Comparison of ENCODE assay signal across 1 cellular context in genomic region chr22:36201630-36202312, GRCh38.
TF ChIP-seq lines count a peak whose summit lies in the region.

APOL4 (minus strand) TSS chr22:36201809; CDS start chr22:36201734, 75 bp downstream.

TF ChIP-seq in H1, 55 proteins besides CTCF, POLR2A, EP300 and RAD21:
- no peak for TF ChIP-seq SUZ12 (IDR thresholded peaks at IDR 0.05; ENCODE audit: low read length)
- TF ChIP-seq KDM1A (IDR thresholded peaks at IDR 0.05; ENCODE audit: borderline replicate concordance, low read length): no peak
- TF ChIP-seq KDM5A (IDR thresholded peaks at IDR 0.05; ENCODE audit: low read length): no peak
- no peak for TF ChIP-seq CTBP2 (IDR thresholded peaks at IDR 0.05; ENCODE audit: borderline replicate concordance, insufficient read depth, insufficient read length, low read length)
- TF ChIP-seq HDAC2 (IDR thresholded peaks at IDR 0.05; ENCODE audit: borderline replicate concordance in 1 of 2, low read depth in 2 of 2, low read length in 2 of 2): no peak
- TF ChIP-seq, protein P1, sequence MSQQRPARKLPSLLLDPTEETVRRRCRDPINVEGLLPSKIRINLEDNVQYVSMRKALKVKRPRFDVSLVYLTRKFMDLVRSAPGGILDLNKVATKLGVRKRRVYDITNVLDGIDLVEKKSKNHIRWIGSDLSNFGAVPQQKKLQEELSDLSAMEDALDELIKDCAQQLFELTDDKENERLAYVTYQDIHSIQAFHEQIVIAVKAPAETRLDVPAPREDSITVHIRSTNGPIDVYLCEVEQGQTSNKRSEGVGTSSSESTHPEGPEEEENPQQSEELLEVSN (IDR thresholded peaks at IDR 0.05): no peak
- TF ChIP-seq TAF7 (optimal IDR thresholded peaks at IDR 0.05; ENCODE audit: borderline replicate concordance, low read depth, low read length): no peak
- no peak for TF ChIP-seq GTF2F1 (IDR thresholded peaks at IDR 0.05; ENCODE audit: borderline replicate concordance, low read depth, low read length)
- no peak for TF ChIP-seq SIRT6 (IDR thresholded peaks at IDR 0.05; ENCODE audit: low read length)
- TF ChIP-seq, protein P2, sequence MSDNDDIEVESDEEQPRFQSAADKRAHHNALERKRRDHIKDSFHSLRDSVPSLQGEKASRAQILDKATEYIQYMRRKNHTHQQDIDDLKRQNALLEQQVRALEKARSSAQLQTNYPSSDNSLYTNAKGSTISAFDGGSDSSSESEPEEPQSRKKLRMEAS (IDR thresholded peaks at IDR 0.05): no peak
- no peak for TF ChIP-seq POU5F1 (IDR thresholded peaks at IDR 0.05; ENCODE audit: low read depth, low read length)
- no peak for TF ChIP-seq CEBPB (IDR thresholded peaks at IDR 0.05; ENCODE audit: low read depth, low read length)
- TF ChIP-seq CHD1 (IDR thresholded peaks at IDR 0.05; ENCODE audit: low read depth, low read length): no peak
- TF ChIP-seq HDAC6 (IDR thresholded peaks at IDR 0.05; ENCODE audit: low read depth, low read length): no peak
- no peak for TF ChIP-seq SIX5 (IDR thresholded peaks at IDR 0.05; ENCODE audit: low read depth, low read length)
- TF ChIP-seq POLR2AphosphoS5 (IDR thresholded peaks at IDR 0.05; ENCODE audit: low read depth, low read length): no peak
- TF ChIP-seq NRF1 (IDR thresholded peaks at IDR 0.05; ENCODE audit: low read depth, low read length): no peak
- no peak for TF ChIP-seq SRF (IDR thresholded peaks at IDR 0.05; ENCODE audit: low read depth, low read length)
- TF ChIP-seq, protein P3, sequence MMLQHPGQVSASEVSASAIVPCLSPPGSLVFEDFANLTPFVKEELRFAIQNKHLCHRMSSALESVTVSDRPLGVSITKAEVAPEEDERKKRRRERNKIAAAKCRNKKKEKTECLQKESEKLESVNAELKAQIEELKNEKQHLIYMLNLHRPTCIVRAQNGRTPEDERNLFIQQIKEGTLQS (IDR thresholded peaks at IDR 0.05; ENCODE audit: insufficient read depth, low read depth, low read length): no peak
- no peak for TF ChIP-seq KDM4A (IDR thresholded peaks at IDR 0.05; ENCODE audit: low read depth, low read length, severe bottlenecking)
